In the genomic region with DNA sequence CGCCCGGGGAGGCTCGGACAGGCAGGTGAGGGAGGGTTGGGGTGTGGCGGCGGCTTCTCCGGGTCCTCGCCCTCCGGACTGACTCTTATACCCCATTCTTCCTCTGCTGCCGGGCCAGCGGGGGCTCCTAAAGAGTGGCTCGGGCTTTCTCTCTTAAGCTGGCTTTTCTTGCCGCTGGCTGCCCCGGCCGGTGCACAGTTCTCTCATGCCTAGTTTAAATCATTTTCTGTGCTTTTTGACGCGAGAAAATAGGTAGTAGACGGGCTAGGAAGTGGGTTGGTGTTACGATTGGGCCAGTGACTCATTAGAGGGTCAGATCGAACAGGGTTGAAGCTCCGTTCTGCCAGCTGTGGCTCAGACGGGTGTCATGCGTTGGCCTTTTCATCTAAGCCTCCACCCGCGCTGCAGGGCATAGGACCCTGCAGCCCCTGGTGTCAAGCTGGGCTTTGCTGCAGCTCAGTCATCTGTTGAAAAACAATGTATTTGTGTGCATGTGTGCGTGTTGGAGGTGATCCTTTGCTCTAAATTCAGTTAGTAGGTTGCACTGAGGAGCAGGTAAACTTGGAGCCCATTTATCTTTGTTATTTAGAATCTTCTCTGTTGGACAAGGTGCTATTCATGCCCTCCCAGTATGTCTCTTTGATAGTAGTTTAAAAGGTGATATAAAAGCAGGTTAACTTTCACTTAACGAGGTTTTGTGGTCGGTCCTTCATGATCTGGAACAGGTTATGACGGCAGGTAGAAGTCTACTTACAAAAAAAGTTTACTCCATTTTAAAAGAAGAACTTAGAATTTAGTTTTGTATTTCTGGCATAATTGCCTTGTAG, we compare ENCODE assay signal across 8 cellular contexts. TPM values are rescaled to one million over a fixed set of nuclear protein-coding genes. Genes with fewer than 3 reads are reported as not detected.
DNase-seq lines count a peak whose midpoint lies in the region; ATAC-seq and TF ChIP-seq lines count a peak whose summit lies in the region.

No MANE protein-coding gene starts in this region.

- H3K4me1 ChIP-seq in DND-41 (ENCODE audit: insufficient read depth, low read length) (peaks cover 35% of the 10 kb centered on the region), HUES64 (ENCODE audit: insufficient read depth, low read length) (peaks cover 26% of the 10 kb centered on the region), iPS-15b (ENCODE audit: control insufficient read depth, insufficient read depth, low read length) (peaks cover 12% of the 10 kb centered on the region), skeletal muscle satellite cell (ENCODE audit: control insufficient read depth, insufficient read depth, low read length) (peaks cover 27% of the 10 kb centered on the region)

- under 1% methylated on average over 27 of the region's 28 CpGs for WGBS in HUES64

- H3K4me3 ChIP-seq in DND-41 (ENCODE audit: low read depth in 1 of 2, low read length in 2 of 2) (peak overlapping the region; percentile 70 to 79), HUES64 (ENCODE audit: low read length) (peak overlapping the region; percentile 83), iPS-15b (ENCODE audit: low read depth, low read length) (peak overlapping the region; percentile 82), skeletal muscle satellite cell (ENCODE audit: low read length) (peak overlapping the region; percentile 82)

- H3K27me3 ChIP-seq in DND-41 (ENCODE audit: insufficient read depth, low read length, poor library complexity) = no peaks in the 10 kb centered on the region
- H3K27me3 ChIP-seq in HUES64 (ENCODE audit: insufficient read depth, low read length) = no peaks in the 10 kb centered on the region
- H3K27me3 ChIP-seq in iPS-15b (ENCODE audit: control insufficient read depth, insufficient read depth, low read length) = no peaks in the 10 kb centered on the region
- H3K27me3 ChIP-seq in skeletal muscle satellite cell (ENCODE audit: control insufficient read depth, insufficient read depth, low read length) = no peaks in the 10 kb centered on the region

- peak; percentile 23 for TF ChIP-seq CTCF in DND-41 (IDR thresholded peaks at IDR 0.05; ENCODE audit: borderline replicate concordance, extremely low read depth, low read length, poor library complexity, severe bottlenecking)

- H3K9me3 ChIP-seq in DND-41 (ENCODE audit: insufficient read depth, low read length, severe bottlenecking) (no peaks in the 10 kb centered on the region), HUES64 (ENCODE audit: insufficient read depth, low read depth, low read length) (no peaks in the 10 kb centered on the region), iPS-15b (ENCODE audit: control insufficient read depth, insufficient read depth, low read length) (no peaks in the 10 kb centered on the region), skeletal muscle satellite cell (replicated peaks; ENCODE audit: low read length) (no peaks in the 10 kb centered on the region)

- no peaks in the 10 kb centered on the region; the same call in 1 of the 2 replicates for H4K20me1 ChIP-seq in DND-41 (ENCODE audit: insufficient read depth, low read length)

- H3K36me3 ChIP-seq in DND-41 (ENCODE audit: insufficient read depth, low read length) = no peaks in the 10 kb centered on the region
- no peaks in the 10 kb centered on the region for H3K36me3 ChIP-seq in HUES64 (ENCODE audit: insufficient read depth, low read length)
- H3K36me3 ChIP-seq in iPS-15b (ENCODE audit: control insufficient read depth, insufficient read depth, low read length) = no peaks in the 10 kb centered on the region
- no peaks in the 10 kb centered on the region for H3K36me3 ChIP-seq in skeletal muscle satellite cell (ENCODE audit: insufficient read depth, low read length)

- DNase-seq in DND-41 (peak; percentile 59), T-helper 2 cell (peak; percentile 11 to 65 (median 22)), astrocyte of the hippocampus (ENCODE audit: low read depth, low spot score) (peak; percentile 62), NCI-H1048 (lab: John Stamatoyannopoulos, UW) (no peak)

- H2AFZ ChIP-seq in DND-41 (ENCODE audit: low read depth, low read length) = peak overlapping the region; percentile 77

- peak; percentile 59 for ATAC-seq in DND-41 (ENCODE audit: insufficient read depth, low read depth)
- peak; percentile 32 for ATAC-seq in GM21526 (IDR thresholded peaks at IDR 0.05; ENCODE audit: low FRiP score, unreplicated experiment)

- H3K27ac ChIP-seq in DND-41 (ENCODE audit: low read length) (peak overlapping the region; percentile 68), HUES64 (ENCODE audit: low read depth, low read length) (peak overlapping the region; percentile 42; the same call in 1 of the 2 replicates)

- H3K4me2 ChIP-seq in DND-41 (ENCODE audit: insufficient read depth, low read length) = peak overlapping the region; percentile 67
- peak overlapping the region; percentile 93 for H3K4me2 ChIP-seq in skeletal muscle satellite cell (ENCODE audit: low read length)

- H3K79me2 ChIP-seq in DND-41 (ENCODE audit: insufficient read depth, low read length) = peaks cover 54% of the 10 kb centered on the region

- peak overlapping the region; percentile 80 for H3K9ac ChIP-seq in DND-41 (ENCODE audit: low read depth, low read length)
- H3K9ac ChIP-seq in HUES64 (ENCODE audit: low read depth, low read length) = peak overlapping the region; percentile 66
- peak overlapping the region; percentile 56 for H3K9ac ChIP-seq in iPS-15b (ENCODE audit: low read depth, low read length)
- H3K9ac ChIP-seq in skeletal muscle satellite cell (ENCODE audit: low read depth, low read length) = peak overlapping the region; percentile 97

RNA-seq across cellular contexts. Expression of a gene that starts 0.8 kb away (rescaled TPM):
- 16.4 TPM for polyA plus RNA-seq in HUES64 (2013, experiment 1 of 2)
- polyA plus RNA-seq in HUES64 (2013, experiment 2 of 2) = 15.3 TPM
- total RNA-seq in skeletal muscle satellite cell (2012; rRNA removed) = 35.4 and 59.3 TPM in 2 replicates
